24 cellular contexts compared by ENCODE assay signal in genomic region chr22:22681221-22681739, GRCh38. TPM values are rescaled to one million over a fixed set of nuclear protein-coding genes. Genes with fewer than 3 reads are reported as not detected.
A peak's percentile ranks its signal among the peaks of the same experiment; 100 is the strongest.
DNase-seq lines count a peak whose midpoint lies in the region; FAIRE-seq and TF ChIP-seq lines count a peak whose summit lies in the region.
"Had no signal": no experiment of that assay in that cellular context is flagged by ENCODE, and none has a peak within 500 bp of the region (broad histone marks: within the 10 kb centered on the region; RNA-seq: fewer than 3 reads in every experiment).

No MANE protein-coding gene starts in this region.

- H2AFZ ChIP-seq in MM.1S (ENCODE audit: low read length) = no peak overlapping the region
- H2AFZ ChIP-seq: parathyroid adenoma had no signal

- H3K27ac Mint-ChIP-seq in T-helper 2 cell treated with Interferon-gamma antibody and Interleukin-4, amounts not matched to agents 5 μg/mL and 100 μg/mL, for 36 hours = no peak overlapping the region
- H3K27ac Mint-ChIP-seq: activated T-cell treated with anti-CD3 and anti-CD28 coated beads, Interleukin-2, amount 50 U/mL, for 24 hours had no signal

- H4K20me1 ChIP-seq in DOHH2 (ENCODE audit: control insufficient read depth, insufficient read depth, low read depth, low read length) (no peaks in the 10 kb centered on the region), MM.1S (ENCODE audit: insufficient read depth, low read length) (no peaks in the 10 kb centered on the region)

- H3K9me3 ChIP-seq in DOHH2 (ENCODE audit: control insufficient read depth, insufficient read depth, low read length) = no peaks in the 10 kb centered on the region
- H3K9me3 ChIP-seq in MM.1S (replicated peaks; ENCODE audit: insufficient read depth, low read length) = no peaks in the 10 kb centered on the region
- H3K9me3 ChIP-seq: heart left ventricle had no signal

- H3K27me3 Mint-ChIP-seq in T-helper 2 cell treated with Interferon-gamma antibody and Interleukin-4, amounts not matched to agents 5 μg/mL and 100 μg/mL, for 36 hours (ENCODE audit: low read depth) = peaks cover 9% of the 10 kb centered on the region

- H3F3A ChIP-seq in DOHH2 (ENCODE audit: control insufficient read depth, insufficient read depth) = no peaks in the 10 kb centered on the region
- H3F3A ChIP-seq in MM.1S (ENCODE audit: insufficient read depth, low read length) = peaks cover 21% of the 10 kb centered on the region

- peaks cover 3% of the 10 kb centered on the region for H3K4me1 Mint-ChIP-seq in T-helper 2 cell treated with Interferon-gamma antibody and Interleukin-4, amounts not matched to agents 5 μg/mL and 100 μg/mL, for 36 hours (ENCODE audit: low read depth)

- peak; percentile 80 for FAIRE-seq in RCC 7860 (lab: Jason Lieb, UNC)
- FAIRE-seq: endothelial cell of umbilical vein, GM12892 had no signal

- H3K4me2 ChIP-seq in DOHH2 (ENCODE audit: low read length) (peak overlapping the region; percentile 34), MM.1S (ENCODE audit: low read depth, low read length) (no peak overlapping the region)

- H3K4me3 ChIP-seq in DOHH2 (ENCODE audit: low read length) (no peak overlapping the region), fibroblast of the aortic adventitia (ENCODE audit: low read depth, low read length) (no peak overlapping the region), coronary artery (no peak overlapping the region), MM.1S (ENCODE audit: low read length) (no peak overlapping the region)
- H3K4me3 ChIP-seq: heart left ventricle had no signal

- H3K9me3 Mint-ChIP-seq in T-helper 2 cell treated with Interferon-gamma antibody and Interleukin-4, amounts not matched to agents 5 μg/mL and 100 μg/mL, for 36 hours = no peaks in the 10 kb centered on the region
- H3K9me3 Mint-ChIP-seq: activated T-cell treated with anti-CD3 and anti-CD28 coated beads, Interleukin-2, amount 50 U/mL, for 24 hours had no signal

- DNase-seq in A172 (ENCODE audit: low spot score) (peak; percentile 42), RCC 7860 (ENCODE audit: low spot score) (peak; percentile 69), fibroblast of the aortic adventitia (ENCODE audit: low read depth) (peak; percentile 54), coronary artery (ENCODE audit: low spot score) (no peak), iPS-NIHi11 (ENCODE audit: low spot score) (no peak), MM.1S (no peak)
- no peak for DNase-seq in T-helper 2 cell treated with Interferon-gamma antibody and Interleukin-4, amounts not matched to agents 5 μg/mL and 100 μg/mL, for 36 hours (ENCODE audit: low spot score)
- DNase-seq: activated CD4-positive, alpha-beta T cell treated with anti-CD3 and anti-CD28 coated beads, Interleukin-2, amount 50 U/mL, for 1 hour; activated T-cell treated with anti-CD3 and anti-CD28 coated beads, Interleukin-2, amount 50 U/mL, for 24 hours; AML-193; cerebellar nuclear complex; DND-41; heart left ventricle; NCI-H187 treated with DMSO at 0.1 percent for 48 hours; NCI-H526 treated with DMSO at 0.1 percent for 48 hours; stimulated activated naive CD8-positive, alpha-beta T cell treated with anti-CD3 and anti-CD28 coated beads, Interleukin-15, Interleukin-2, amounts not matched to agents 100 U/mL and 50 U/mL, for 24 hours had no signal

- no peak overlapping the region for H3K9ac ChIP-seq in MM.1S (ENCODE audit: low read length)
- H3K9ac ChIP-seq: parathyroid adenoma had no signal

- no peaks in the 10 kb centered on the region for H3K79me2 ChIP-seq in DOHH2 (ENCODE audit: control insufficient read depth, low read length)
- H3K79me2 ChIP-seq in MM.1S (ENCODE audit: low read length) = no peaks in the 10 kb centered on the region
- H3K79me2 ChIP-seq: parathyroid adenoma had no signal

- H3K36me3 ChIP-seq in DOHH2 (ENCODE audit: control insufficient read depth, low read length) (no peaks in the 10 kb centered on the region), MM.1S (replicated peaks; ENCODE audit: insufficient read depth, low read length) (no peaks in the 10 kb centered on the region)
- H3K36me3 ChIP-seq: heart left ventricle had no signal

- H3K27ac ChIP-seq in DOHH2 (ENCODE audit: low read depth, low read length) = no peak overlapping the region
- no peak overlapping the region for H3K27ac ChIP-seq in coronary artery
- H3K27ac ChIP-seq in MM.1S (ENCODE audit: low read length) = no peak overlapping the region
- H3K27ac ChIP-seq: heart left ventricle, HL-60, parathyroid adenoma, RWPE1 had no signal

- H3K4me3 Mint-ChIP-seq in T-helper 2 cell treated with Interferon-gamma antibody and Interleukin-4, amounts not matched to agents 5 μg/mL and 100 μg/mL, for 36 hours = no peak overlapping the region
- H3K4me3 Mint-ChIP-seq: activated T-cell treated with anti-CD3 and anti-CD28 coated beads, Interleukin-2, amount 50 U/mL, for 24 hours had no signal

- TF ChIP-seq CTCF in DOHH2 (IDR thresholded peaks at IDR 0.05; ENCODE audit: low read depth, low read length, poor library complexity, severe bottlenecking) = no peak
- no peak for TF ChIP-seq CTCF in fibroblast of the aortic adventitia (IDR thresholded peaks at IDR 0.05; ENCODE audit: insufficient read depth, low read length)
- no peak for TF ChIP-seq CTCF in coronary artery (IDR thresholded peaks at IDR 0.05)
- no peak for TF ChIP-seq CTCF in MM.1S (IDR thresholded peaks at IDR 0.05; ENCODE audit: low read length)

- H3K36me3 Mint-ChIP-seq in T-helper 2 cell treated with Interferon-gamma antibody and Interleukin-4, amounts not matched to agents 5 μg/mL and 100 μg/mL, for 36 hours (ENCODE audit: low read depth) = no peaks in the 10 kb centered on the region

- H3K9me2 ChIP-seq in DOHH2 (replicated peaks; ENCODE audit: control insufficient read depth, low read length) = no peaks in the 10 kb centered on the region
- H3K9me2 ChIP-seq in MM.1S (replicated peaks; ENCODE audit: insufficient read depth, low read length) = no peaks in the 10 kb centered on the region

- H3K4me1 ChIP-seq in DOHH2 (ENCODE audit: control insufficient read depth, low read length) (peaks cover 63% of the 10 kb centered on the region), MM.1S (ENCODE audit: low read length) (peaks cover 21% of the 10 kb centered on the region)
- H3K4me1 ChIP-seq: heart left ventricle, parathyroid adenoma had no signal

- H3K27me3 ChIP-seq in DOHH2 (ENCODE audit: control insufficient read depth, low read length) (no peaks in the 10 kb centered on the region), MM.1S (replicated peaks; ENCODE audit: insufficient read depth, low read length) (no peaks in the 10 kb centered on the region)

RNA-seq across cellular contexts. Expression of gene GGTLC2, which starts 36.9 kb away (rescaled TPM):
- total RNA-seq in A172 (2014; rRNA removed; shearing (Covaris generic)) = not detected in 2 replicates
- total RNA-seq in fibroblast of the aortic adventitia (ENCODE audit: low replicate concordance) = not detected in 2 replicates
- total RNA-seq: endothelial cell of umbilical vein; heart left ventricle; T-helper 2 cell treated with Interferon-gamma antibody and Interleukin-4, amounts not matched to agents 100 ng/mL and 5 ng/mL, for 36 hours; ureter had no signal

Comparison
In these comparisons a context has a peak if more than half of its experiments do, and no peak if none do; other contexts are left out.
1. DNase-seq: peak in A172 (single experiment), RCC 7860 (single experiment) and fibroblast of the aortic adventitia (single experiment); none in coronary artery (single experiment), T-helper 2 cell treated with Interferon-gamma antibody and Interleukin-4, amounts not matched to agents 5 μg/mL and 100 μg/mL, for 36 hours (single experiment), iPS-NIHi11 (single experiment) and MM.1S (single experiment).